Comparison of ENCODE assay signal across 1 cellular context in genomic region chr16:84143081-84143480, GRCh38.
TF ChIP-seq lines count a peak whose summit lies in the region.

No MANE protein-coding gene starts in this region.

TF ChIP-seq in H1, 55 proteins besides CTCF, POLR2A, EP300 and RAD21:
- TF ChIP-seq EGR1 (IDR thresholded peaks at IDR 0.05; ENCODE audit: borderline replicate concordance, low read depth, low read length) (no peak), PHF8 (conservative IDR thresholded peaks at IDR 0.05; ENCODE audit: low read depth, low read length) (no peak), RBBP5 (IDR thresholded peaks at IDR 0.05; ENCODE audit: borderline replicate concordance, low read depth, low read length) (no peak), ATF3 (IDR thresholded peaks at IDR 0.05; ENCODE audit: insufficient read depth, low read depth, low read length) (no peak), KDM4A (IDR thresholded peaks at IDR 0.05; ENCODE audit: low read depth, low read length, severe bottlenecking) (no peak)
